ENCODE assay signal across 17 cellular contexts in genomic region chr1:103582493-103582892, GRCh38. TPM values are rescaled to one million over a fixed set of nuclear protein-coding genes. Genes with fewer than 3 reads are reported as not detected.
DNase-seq lines count a peak whose midpoint lies in the region; ATAC-seq and TF ChIP-seq lines count a peak whose summit lies in the region.
"Had no signal": no experiment of that assay in that cellular context is flagged by ENCODE, and none has a peak within 500 bp of the region (broad histone marks: within the 10 kb centered on the region; RNA-seq: fewer than 3 reads in every experiment).

No MANE protein-coding gene starts in this region.

- no peaks in the 10 kb centered on the region for H3K4me1 ChIP-seq in adipocyte (ENCODE audit: control insufficient read depth, insufficient read depth, low read length)
- H3K4me1 ChIP-seq in mesenchymal stem cell (ENCODE audit: control insufficient read depth, insufficient read depth, low read depth, low read length), result no peaks in the 10 kb centered on the region
- H3K4me1 ChIP-seq: BLaER1 had no signal

- H3K4ac ChIP-seq in mesenchymal stem cell (ENCODE audit: low read depth in 1 of 2, low read length in 2 of 2), result no peak overlapping the region

- H3K27ac ChIP-seq in mesenchymal stem cell (ENCODE audit: low read length, poor library complexity, severe bottlenecking), result no peak overlapping the region
- H3K27ac ChIP-seq: BLaER1 had no signal

- no peaks in the 10 kb centered on the region for H3K27me3 ChIP-seq in adipocyte (replicated peaks; ENCODE audit: control insufficient read depth, insufficient read depth, low read length)
- no peaks in the 10 kb centered on the region for H3K27me3 ChIP-seq in mesenchymal stem cell (ENCODE audit: control insufficient read depth in 1 of 2, insufficient read depth in 1 of 2, low read length in 2 of 2)
- H3K27me3 ChIP-seq: BLaER1 had no signal

- DNase-seq in DMS79 (lab: John Stamatoyannopoulos, UW), result peak; percentile 89
- peak; percentile 41 for DNase-seq in NCI-H187 treated with DMSO at 0.1 percent for 48 hours (lab: John Stamatoyannopoulos, UW)
- peak; percentile 3 for DNase-seq in adipocyte (ENCODE audit: low read depth)
- DNase-seq in mesenchymal stem cell, result peak; percentile 18
- no peak for DNase-seq in D341Med (ENCODE audit: low spot score)
- DNase-seq in NCI-H82 (lab: John Stamatoyannopoulos, UW), result no peak
- no peak for DNase-seq in DMS153 (lab: John Stamatoyannopoulos, UW)
- DNase-seq: 8988T; AML-193; CD4-positive, CD25-positive, alpha-beta regulatory T cell; DMS 273 treated with DMSO at 0.1 percent for 48 hours; DND-41; GDM1; GOT3; H9 had no signal

- no peak overlapping the region for H2BK5ac ChIP-seq in mesenchymal stem cell (ENCODE audit: low read depth, low read length, poor library complexity, severe bottlenecking)

- no peak overlapping the region for H3K4me2 ChIP-seq in mesenchymal stem cell (ENCODE audit: low read length, poor library complexity, severe bottlenecking)
- H3K4me2 ChIP-seq: BLaER1 had no signal

- H3K9ac ChIP-seq in adipocyte (ENCODE audit: low read length) (no peak overlapping the region), mesenchymal stem cell (ENCODE audit: low read length) (no peak overlapping the region)
- H3K9ac ChIP-seq: BLaER1 had no signal

- no peaks in the 10 kb centered on the region for H3K9me3 ChIP-seq in adipocyte (ENCODE audit: control insufficient read depth, low read length)
- peaks cover 1% of the 10 kb centered on the region for H3K9me3 ChIP-seq in mesenchymal stem cell (ENCODE audit: control insufficient read depth, low read length)

- no peak overlapping the region for H3K14ac ChIP-seq in mesenchymal stem cell (ENCODE audit: low read length in 2 of 2)

- no peak overlapping the region for H2BK15ac ChIP-seq in mesenchymal stem cell (ENCODE audit: low read depth, poor library complexity, severe bottlenecking)

- H4K8ac ChIP-seq in mesenchymal stem cell (ENCODE audit: low read length), result no peak overlapping the region

- H3K79me1 ChIP-seq in mesenchymal stem cell (replicated peaks; ENCODE audit: low read length, poor library complexity, severe bottlenecking), result no peaks in the 10 kb centered on the region

- H3K4me3 ChIP-seq in adipocyte (ENCODE audit: low read length) (no peak overlapping the region), mesenchymal stem cell (ENCODE audit: insufficient read depth in 1 of 2, low read depth in 1 of 2, low read length in 2 of 2) (no peak overlapping the region)
- H3K4me3 ChIP-seq: BLaER1 had no signal

- H4K91ac ChIP-seq in mesenchymal stem cell (ENCODE audit: low read length), result no peak overlapping the region

- H2AFZ ChIP-seq in mesenchymal stem cell (ENCODE audit: low read depth, low read length), result no peak overlapping the region

- no peak for ATAC-seq in SK-N-SH treated with all-trans-retinoic acid at 6 μM for 48 hours

- WGBS in mesenchymal stem cell, result 100% methylated on average over 1 of the region's 3 CpGs

- H2BK12ac ChIP-seq in mesenchymal stem cell (ENCODE audit: low read length in 2 of 2), result no peak overlapping the region

- H3K36me3 ChIP-seq in adipocyte (ENCODE audit: control insufficient read depth, insufficient read depth, low read length, severe bottlenecking) (peaks cover 5% of the 10 kb centered on the region), mesenchymal stem cell (ENCODE audit: control insufficient read depth in 1 of 2, insufficient read depth in 2 of 2, low read depth in 1 of 2, low read length in 2 of 2) (peaks cover 0 to 9% of the 10 kb centered on the region in 2 experiments)
- H3K36me3 ChIP-seq: BLaER1 had no signal

- no peak overlapping the region for H3K18ac ChIP-seq in mesenchymal stem cell (ENCODE audit: low read depth in 1 of 2, low read length in 2 of 2)

- no peak overlapping the region for H2BK120ac ChIP-seq in mesenchymal stem cell (ENCODE audit: low read depth, low read length)

- H3K23ac ChIP-seq in mesenchymal stem cell (ENCODE audit: low read length in 2 of 2), result no peak overlapping the region

- no peak overlapping the region for H2AK5ac ChIP-seq in mesenchymal stem cell (ENCODE audit: low read length, severe bottlenecking)

TF ChIP-seq in SK-N-SH treated with all-trans-retinoic acid at 6 μM for 48 hours, 23 proteins besides CTCF, POLR2A, EP300 and RAD21:
- TF ChIP-seq ZNF565 (CRISPR knock-in tag; conservative IDR thresholded peaks at IDR 0.05; ENCODE audit: low read depth) (no peak), BACH2 (CRISPR knock-in tag; IDR thresholded peaks at IDR 0.05; ENCODE audit: borderline replicate concordance) (no peak), TOX (CRISPR knock-in tag; IDR thresholded peaks at IDR 0.05; ENCODE audit: borderline replicate concordance) (no peak), ISL1 (CRISPR knock-in tag; IDR thresholded peaks at IDR 0.05) (no peak), PPARA (CRISPR knock-in tag; IDR thresholded peaks at IDR 0.05; ENCODE audit: borderline replicate concordance) (no peak), GLIS3 (CRISPR knock-in tag; IDR thresholded peaks at IDR 0.05) (no peak), SNAI2 (CRISPR knock-in tag; IDR thresholded peaks at IDR 0.05) (no peak), CSRNP3 (CRISPR knock-in tag; IDR thresholded peaks at IDR 0.05) (no peak), RARB (CRISPR knock-in tag; IDR thresholded peaks at IDR 0.05) (no peak), PATZ1 (CRISPR knock-in tag; IDR thresholded peaks at IDR 0.05; ENCODE audit: borderline replicate concordance) (no peak), ZC3H10 (CRISPR knock-in tag; IDR thresholded peaks at IDR 0.05) (no peak), POU6F1 (CRISPR knock-in tag; IDR thresholded peaks at IDR 0.05; ENCODE audit: borderline replicate concordance, low read depth) (no peak), ZNF70 (CRISPR knock-in tag; IDR thresholded peaks at IDR 0.05) (no peak), ESRRG (CRISPR knock-in tag; IDR thresholded peaks at IDR 0.05) (no peak), OSR1 (CRISPR knock-in tag; IDR thresholded peaks at IDR 0.05) (no peak), ARNTL (CRISPR knock-in tag; IDR thresholded peaks at IDR 0.05; ENCODE audit: borderline replicate concordance, low read depth) (no peak)

RNA-seq across cellular contexts. Expression of gene AMY2B, which starts 11.1 kb away (rescaled TPM):
- 0.77 TPM for polyA plus RNA-seq in mesenchymal stem cell (2013, experiment 1 of 2)
- 0.71 TPM for polyA plus RNA-seq in mesenchymal stem cell (2013, experiment 2 of 2)

RNA-seq across cellular contexts. Expression of gene AMY2A, which starts 34.7 kb away (rescaled TPM):
- not detected for polyA plus RNA-seq in mesenchymal stem cell (2013, experiment 1 of 2)
- polyA plus RNA-seq in mesenchymal stem cell (2013, experiment 2 of 2), result not detected
- polyA plus RNA-seq: CD4-positive, CD25-positive, alpha-beta regulatory T cell had no signal

RNA-seq across cellular contexts. Expression of gene RNPC3, which starts 57.0 kb away (rescaled TPM):
- 17.3 TPM for polyA plus RNA-seq in mesenchymal stem cell (2013, experiment 1 of 2)
- polyA plus RNA-seq in mesenchymal stem cell (2013, experiment 2 of 2), result 14.9 TPM

Comparison
In these comparisons a context has a peak if more than half of its experiments do, and no peak if none do; other contexts are left out.
1. DNase-seq: peak in DMS79 (single experiment), NCI-H187 treated with DMSO at 0.1 percent for 48 hours (single experiment), adipocyte (single experiment) and mesenchymal stem cell (single experiment); none in D341Med (single experiment), NCI-H82 (single experiment) and DMS153 (single experiment).